In the genomic region with DNA sequence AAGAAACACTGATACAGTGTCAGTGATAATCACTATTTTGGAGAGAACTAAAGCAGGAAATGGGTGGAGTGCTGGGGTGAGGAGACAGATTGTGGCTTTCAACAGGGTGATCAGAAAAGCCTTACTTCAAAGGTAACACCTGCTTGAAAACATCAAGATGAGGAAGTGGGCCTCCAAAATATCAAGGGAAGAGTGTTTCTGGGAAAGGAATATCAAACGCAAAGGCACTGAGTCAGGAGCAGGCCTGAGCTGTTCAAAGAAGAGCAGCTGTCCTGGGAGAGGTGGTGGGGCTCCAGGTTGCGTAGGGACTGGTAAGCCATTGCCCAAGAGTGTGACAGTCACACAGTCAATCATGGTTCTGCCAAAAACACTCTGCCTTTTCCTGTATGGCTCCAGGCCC, we compare ENCODE assay signal across 9 cellular contexts. TPM values are rescaled to one million over a fixed set of nuclear protein-coding genes. Genes with fewer than 3 reads are reported as not detected.
DNase-seq lines count a peak whose midpoint lies in the region; ATAC-seq and TF ChIP-seq lines count a peak whose summit lies in the region.
"Had no signal": no experiment of that assay in that cellular context is flagged by ENCODE, and none has a peak within 500 bp of the region (broad histone marks: within the 10 kb centered on the region; RNA-seq: fewer than 3 reads in every experiment).

No MANE protein-coding gene starts in this region.

- intact Hi-C loops in activated T-helper 2 cell treated with anti-CD3 and anti-CD28 coated beads, Interferon-gamma antibody, Interleukin-2, Interleukin-4, amounts not matched to agents 10 μg/mL and 5 μg/mL and 100 μg/mL, durations not matched to agents 14 hours and 24 hours and 36 hours (cut with micrococcal nuclease) = no loop called here
- intact Hi-C loops in natural killer cell (cut with micrococcal nuclease) = no loop called here

- H3K36me3 Mint-ChIP-seq in activated T-helper 2 cell treated with anti-CD3 and anti-CD28 coated beads, Interferon-gamma antibody, Interleukin-2, Interleukin-4, amounts not matched to agents 10 μg/mL and 5 μg/mL and 100 μg/mL, durations not matched to agents 14 hours and 24 hours and 36 hours (ENCODE audit: low read depth) = no peaks in the 10 kb centered on the region
- no peaks in the 10 kb centered on the region for H3K36me3 Mint-ChIP-seq in natural killer cell

- no peaks in the 10 kb centered on the region for H3K9me3 Mint-ChIP-seq in activated T-helper 2 cell treated with anti-CD3 and anti-CD28 coated beads, Interferon-gamma antibody, Interleukin-2, Interleukin-4, amounts not matched to agents 10 μg/mL and 5 μg/mL and 100 μg/mL, durations not matched to agents 14 hours and 24 hours and 36 hours
- no peaks in the 10 kb centered on the region for H3K9me3 Mint-ChIP-seq in natural killer cell

- TF ChIP-seq CTCF in natural killer cell (IDR thresholded peaks at IDR 0.05) = no peak

- peak overlapping the region; percentile 30 for H3K4me3 Mint-ChIP-seq in activated T-helper 2 cell treated with anti-CD3 and anti-CD28 coated beads, Interferon-gamma antibody, Interleukin-2, Interleukin-4, amounts not matched to agents 10 μg/mL and 5 μg/mL and 100 μg/mL, durations not matched to agents 14 hours and 24 hours and 36 hours (ENCODE audit: low read depth)
- peak overlapping the region; percentile 55 for H3K4me3 Mint-ChIP-seq in natural killer cell

- ATAC-seq in natural killer cell (peak; percentile 60 to 80 (median 79)), HG03095 (IDR thresholded peaks at IDR 0.05; ENCODE audit: unreplicated experiment) (no peak)

- DNase-seq in DMS53 (lab: John Stamatoyannopoulos, UW) = peak; percentile 61
- DNase-seq in T-helper 1 cell = peak in 3 of 5 donors; percentile 8 to 70 (median 27)
- peak; percentile 19 for DNase-seq in activated T-helper 2 cell treated with anti-CD3 and anti-CD28 coated beads, Interferon-gamma antibody, Interleukin-2, Interleukin-4, amounts not matched to agents 10 μg/mL and 5 μg/mL and 100 μg/mL, durations not matched to agents 14 hours and 24 hours and 36 hours (ENCODE audit: low spot score)
- DNase-seq in natural killer cell = peak; percentile 19
- no peak for DNase-seq in iPS-NIHi11 (ENCODE audit: low spot score)
- DNase-seq in AG20443 (ENCODE audit: low spot score) = no peak
- DNase-seq in HK-2 (ENCODE audit: unreplicated experiment) = no peak
- DNase-seq: IMR-90 had no signal

- no peaks in the 10 kb centered on the region for H3K27me3 Mint-ChIP-seq in activated T-helper 2 cell treated with anti-CD3 and anti-CD28 coated beads, Interferon-gamma antibody, Interleukin-2, Interleukin-4, amounts not matched to agents 10 μg/mL and 5 μg/mL and 100 μg/mL, durations not matched to agents 14 hours and 24 hours and 36 hours (ENCODE audit: low read depth)
- H3K27me3 Mint-ChIP-seq in natural killer cell (ENCODE audit: low read depth in 2 of 2) = no peaks in the 10 kb centered on the region

- peaks cover 37% of the 10 kb centered on the region for H3K4me1 Mint-ChIP-seq in activated T-helper 2 cell treated with anti-CD3 and anti-CD28 coated beads, Interferon-gamma antibody, Interleukin-2, Interleukin-4, amounts not matched to agents 10 μg/mL and 5 μg/mL and 100 μg/mL, durations not matched to agents 14 hours and 24 hours and 36 hours (ENCODE audit: low read depth)
- peaks cover 21 to 23% of the 10 kb centered on the region in 2 donors for H3K4me1 Mint-ChIP-seq in natural killer cell

- peak overlapping the region; percentile 90 for H3K27ac Mint-ChIP-seq in activated T-helper 2 cell treated with anti-CD3 and anti-CD28 coated beads, Interferon-gamma antibody, Interleukin-2, Interleukin-4, amounts not matched to agents 10 μg/mL and 5 μg/mL and 100 μg/mL, durations not matched to agents 14 hours and 24 hours and 36 hours
- H3K27ac Mint-ChIP-seq in natural killer cell = peak overlapping the region; percentile 84 to 90

RNA-seq across cellular contexts. Expression of gene ATP1A1, which starts 47.1 kb away (rescaled TPM):
- 196 and 200 TPM in 2 replicates for total RNA-seq in activated T-helper 2 cell treated with anti-CD3 and anti-CD28 coated beads, Interferon-gamma antibody, Interleukin-2, Interleukin-4, amounts not matched to agents 10 μg/mL and 5 μg/mL and 100 μg/mL, durations not matched to agents 14 hours and 24 hours and 36 hours
- 100 to 1,000 TPM; 134 to 144 (median 140) TPM for total RNA-seq in natural killer cell

Comparison
In these comparisons a context has a peak if more than half of its experiments do, and no peak if none do; other contexts are left out.
1. DNase-seq: peak in DMS53 (single experiment), T-helper 1 cell (3 of 5), activated T-helper 2 cell treated with anti-CD3 and anti-CD28 coated beads, Interferon-gamma antibody, Interleukin-2, Interleukin-4, amounts not matched to agents 10 μg/mL and 5 μg/mL and 100 μg/mL, durations not matched to agents 14 hours and 24 hours and 36 hours (single experiment) and natural killer cell (single experiment); none in iPS-NIHi11 (single experiment), AG20443 (single experiment) and HK-2 (single experiment).